Comparison of ENCODE assay signal across 19 cellular contexts in genomic region chr5:13510616-13511015, GRCh38.
"Had no signal": no experiment of that assay in that cellular context is flagged by ENCODE, and none has a peak within 500 bp of the region (broad histone marks: within the 10 kb centered on the region; RNA-seq: fewer than 3 reads in every experiment).

No MANE protein-coding gene starts in this region.

- H3K27me3 ChIP-seq: cardiac muscle cell, esophagus muscularis mucosa, neutrophil, upper lobe of left lung had no signal

- H2AFZ ChIP-seq: parathyroid adenoma had no signal

- H3K9me3 ChIP-seq: esophagus muscularis mucosa, neutrophil, upper lobe of left lung had no signal

- DNase-seq: activated CD4-positive, alpha-beta T cell treated with anti-CD3 and anti-CD28 coated beads, Interleukin-2, amount 50 U/mL, for 48 hours; activated CD8-positive, alpha-beta memory T cell treated with anti-CD3 and anti-CD28 coated beads, Interleukin-2, amount 10 ng/mL, durations not matched to agents 7 days and 5 days; activated effector memory CD4-positive, alpha-beta T cell treated with Interleukin-2 at 50 U/mL for 16 hours; activated naive CD4-positive, alpha-beta T cell treated with anti-CD3 and anti-CD28 coated beads, Interleukin-2, amount 50 U/mL, for 16 hours; activated T-cell treated with anti-CD3 and anti-CD28 coated beads, Interleukin-2, amount 50 U/mL, for 1 hour; hippocampal formation; left ventricle myocardium superior; mesenchymal stem cell; naive thymus-derived CD8-positive, alpha-beta T cell; stimulated activated CD4-positive, alpha-beta T cell treated with anti-CD3 and anti-CD28 coated beads, Interleukin-4, amount 100 ng/mL, for 4 hours; T-cell; T1000; upper lobe of left lung had no signal

- ATAC-seq: activated CD8-positive, alpha-beta memory T cell treated with anti-CD3 and anti-CD28 coated beads, Interleukin-2, amount 10 ng/mL, durations not matched to agents 7 days and 5 days; left ventricle myocardium superior; naive thymus-derived CD8-positive, alpha-beta T cell; T-cell had no signal

- H3K9ac ChIP-seq: parathyroid adenoma had no signal

- H3K4me3 ChIP-seq: cardiac muscle cell, esophagus muscularis mucosa, skin epidermis, upper lobe of left lung had no signal

- H3K27ac ChIP-seq: cardiac muscle cell, esophagus muscularis mucosa, neutrophil, parathyroid adenoma, skin epidermis, upper lobe of left lung, VCaP had no signal

- H3K4me1 ChIP-seq: esophagus muscularis mucosa, parathyroid adenoma, upper lobe of left lung had no signal

- H3K79me2 ChIP-seq: parathyroid adenoma had no signal

- H3K36me3 ChIP-seq: cardiac muscle cell, esophagus muscularis mucosa, neutrophil, upper lobe of left lung had no signal
